ENCODE assay signal across 9 cellular contexts in genomic region chrX:12949927-12950656, GRCh38. TPM values are rescaled to one million over a fixed set of nuclear protein-coding genes. Genes with fewer than 3 reads are reported as not detected.
A peak's percentile ranks its signal among the peaks of the same experiment; 100 is the strongest.
DNase-seq lines count a peak whose midpoint lies in the region; ATAC-seq and TF ChIP-seq lines count a peak whose summit lies in the region.
"Had no signal": no experiment of that assay in that cellular context is flagged by ENCODE, and none has a peak within 500 bp of the region (broad histone marks: within the 10 kb centered on the region; RNA-seq: fewer than 3 reads in every experiment).

No MANE protein-coding gene starts in this region.

- H3K36me3 Mint-ChIP-seq in T-cell: no peaks in the 10 kb centered on the region

- H3K27me3 ChIP-seq in smooth muscle cell (ENCODE audit: low read depth): no peaks in the 10 kb centered on the region

- POLR2A ChIA-PET in T-cell (lab: Charles Lee): interaction anchor here (0.5 to 2.2 kb wide), 11 partner anchors 18 to 139 kb away, joined by 3 to 9 read pairs (median 4); partner anchors contain the start of gene TMSB4X (in 1 of the 2)

- DNase-seq in DMS 273 (lab: John Stamatoyannopoulos, UW; ENCODE audit: unreplicated experiment) (peak; percentile 16), DMS 273 treated with DMSO at 0.1 percent for 48 hours (lab: John Stamatoyannopoulos, UW) (no peak), T-cell (peak; percentile 60 to 91 (median 81)), amygdala (lab: John Stamatoyannopoulos, UW) (peak in 50 of 56 donors; percentile 1 to 84 (median 46)), hepatic stellate cell (ENCODE audit: low spot score) (peak; percentile 62), smooth muscle cell (lab: John Stamatoyannopoulos, UW; ENCODE audit: unreplicated experiment) (peak; percentile 25), NCI-H1694 treated with DMSO at 0.1 percent for 48 hours (lab: John Stamatoyannopoulos, UW) (no peak)

- CTCF ChIA-PET in T-cell (lab: Charles Lee): interaction anchor here (0.6 to 4.0 kb wide), 16 partner anchors 17 to 538 kb away, joined by 3 to 42 read pairs (median 6); partner anchors contain the start of gene TMSB4X (in 1 of the 2)

- H3K4me3 Mint-ChIP-seq in T-cell: peak overlapping the region; percentile 82 to 91 (median 86)

- no peaks in the 10 kb centered on the region for H3K9me3 ChIP-seq in smooth muscle cell (replicated peaks; ENCODE audit: low read depth)

- no peak overlapping the region for H3K4me3 ChIP-seq in smooth muscle cell

- peak overlapping the region; percentile 98 for H3K27ac ChIP-seq in smooth muscle cell (ENCODE audit: low read depth)
- H3K27ac ChIP-seq: 22Rv1 had no signal

- 16% methylated on average over 11 of the region's 11 CpGs for WGBS in smooth muscle cell (ENCODE audit: low lambda C conversion rate)

- peaks cover 82 to 85% (median 82%) of the 10 kb centered on the region in 3 donors for H3K4me1 Mint-ChIP-seq in T-cell

- no peaks in the 10 kb centered on the region for H3K9me3 Mint-ChIP-seq in T-cell

- peak overlapping the region; percentile 87 for H3K9ac ChIP-seq in smooth muscle cell (ENCODE audit: low read depth)

- H3K27ac Mint-ChIP-seq in T-cell: peak overlapping the region; percentile 96 to 97

- no peaks in the 10 kb centered on the region for H3K79me2 ChIP-seq in smooth muscle cell (ENCODE audit: low read depth)

- H3F3A ChIP-seq in smooth muscle cell (ENCODE audit: low read depth): peaks cover 30% of the 10 kb centered on the region

- peak overlapping the region; percentile 65 for H3K4me2 ChIP-seq in smooth muscle cell

- H4K20me1 ChIP-seq in smooth muscle cell (ENCODE audit: low read depth): no peaks in the 10 kb centered on the region

- peak overlapping the region; percentile 71 for H2AFZ ChIP-seq in smooth muscle cell (ENCODE audit: low read depth)

- no peaks in the 10 kb centered on the region for H3K36me3 ChIP-seq in smooth muscle cell (ENCODE audit: low read depth)

- TF ChIP-seq CTCF in smooth muscle cell (IDR thresholded peaks at IDR 0.05; ENCODE audit: borderline replicate concordance, insufficient read depth, poor library complexity, severe bottlenecking): no peak

- H3K27me3 Mint-ChIP-seq in T-cell: peaks cover 0 to 3% of the 10 kb centered on the region in 2 donors

- ATAC-seq in HG03378 (IDR thresholded peaks at IDR 0.05; ENCODE audit: unreplicated experiment): peak; percentile 65
- peak; percentile 57 to 82 (median 65) for ATAC-seq in T-cell (replicated peaks in 1 of 4)

- H3K4me1 ChIP-seq in smooth muscle cell (ENCODE audit: low read depth): peaks cover 39% of the 10 kb centered on the region

RNA-seq across cellular contexts. Expression of gene TMSB4X, which starts 24.8 kb away (rescaled TPM):
- total RNA-seq in T-cell (1,000 to 10,000 TPM; 5,030 to 6,201 (median 5,880) TPM), smooth muscle cell (9,386 and 9,721 TPM in 2 replicates)
- polyA plus RNA-seq in smooth muscle cell: 11,762 and 12,637 TPM in 2 replicates

RNA-seq across cellular contexts. Expression of gene TLR8, which starts 43.7 kb away (rescaled TPM):
- total RNA-seq in T-cell (not detected), smooth muscle cell (not detected in 2 replicates)
- polyA plus RNA-seq in smooth muscle cell: not detected in 2 replicates

Comparison
In these comparisons a context has a peak if more than half of its experiments do, and no peak if none do; other contexts are left out.
1. DNase-seq: peak in DMS 273 (single experiment), T-cell (34 of 34), amygdala (50 of 56), hepatic stellate cell (single experiment) and smooth muscle cell (single experiment); none in DMS 273 treated with DMSO at 0.1 percent for 48 hours (single experiment) and NCI-H1694 treated with DMSO at 0.1 percent for 48 hours (single experiment).